Comparison of ENCODE assay signal across 19 cellular contexts in genomic region chr2:207584952-207585351, GRCh38.
"Had no signal": no experiment of that assay in that cellular context is flagged by ENCODE, and none has a peak within 500 bp of the region (broad histone marks: within the 10 kb centered on the region; RNA-seq: fewer than 3 reads in every experiment).

No MANE protein-coding gene starts in this region.

- H3K27ac Mint-ChIP-seq: activated naive CD4-positive, alpha-beta T cell treated with anti-CD3 and anti-CD28 coated beads, Interleukin-2, amount 10 ng/mL, durations not matched to agents 7 days and 5 days; activated naive CD8-positive, alpha-beta T cell treated with anti-CD3 and anti-CD28 coated beads, Interleukin-2, amount 50 U/mL, for 24 hours had no signal

- DNase-seq: activated CD4-positive, CD25-positive, alpha-beta regulatory T cell treated with anti-CD3 and anti-CD28 coated beads, Interleukin-2, amount 50 U/mL, for 72 hours; activated effector memory CD4-positive, alpha-beta T cell treated with anti-CD3 and anti-CD28 coated beads, Interleukin-2, amount 50 U/mL, for 16 hours; activated naive CD4-positive, alpha-beta T cell treated with anti-CD3 and anti-CD28 coated beads, Interleukin-2, amount 10 ng/mL, durations not matched to agents 7 days and 5 days; activated naive CD8-positive, alpha-beta T cell treated with anti-CD3 and anti-CD28 coated beads, Interleukin-2, amount 50 U/mL, for 24 hours; activated T-cell treated with anti-CD3 and anti-CD28 coated beads, Interleukin-2, amount 50 U/mL, for 4 hours; dermis blood vessel endothelial cell; effector memory CD4-positive, alpha-beta T cell; foreskin melanocyte; hypothalamus; mesenchymal stem cell; ovary; SK-N-SH; stimulated activated CD4-positive, alpha-beta T cell treated with anti-CD3 and anti-CD28 coated beads, Interleukin-12 subunit alpha, Interleukin-12 subunit beta, amount 100 ng/mL, for 4 hours; stimulated activated CD4-positive, alpha-beta T cell treated with anti-CD3 and anti-CD28 coated beads, Interleukin-4, amount 100 ng/mL, for 4 hours; stimulated activated naive CD8-positive, alpha-beta T cell treated with anti-CD3 and anti-CD28 coated beads, Interleukin-15, amount 100 ng/mL, for 72 hours; tibial artery; WERI-Rb-1 had no signal

- H3K9me3 Mint-ChIP-seq: activated naive CD4-positive, alpha-beta T cell treated with anti-CD3 and anti-CD28 coated beads, Interleukin-2, amount 10 ng/mL, durations not matched to agents 7 days and 5 days; activated T-cell treated with anti-CD3 and anti-CD28 coated beads, Interleukin-2, amount 50 U/mL, for 4 hours had no signal

- H3K36me3 ChIP-seq: ovary, prostate gland had no signal

- H3K27ac ChIP-seq: ovary, tibial artery, WERI-Rb-1 had no signal

- H3K4me3 ChIP-seq: ovary, prostate gland, tibial artery had no signal

- ATAC-seq: activated naive CD8-positive, alpha-beta T cell treated with anti-CD3 and anti-CD28 coated beads, Interleukin-2, amount 50 U/mL, for 24 hours; activated T-cell treated with anti-CD3 and anti-CD28 coated beads, Interleukin-2, amount 50 U/mL, for 4 hours; esophagus mucosa; stimulated activated naive CD8-positive, alpha-beta T cell treated with anti-CD3 and anti-CD28 coated beads, Interleukin-15, amount 100 ng/mL, for 72 hours had no signal

- H3K4me1 Mint-ChIP-seq: activated naive CD4-positive, alpha-beta T cell treated with anti-CD3 and anti-CD28 coated beads, Interleukin-2, amount 10 ng/mL, durations not matched to agents 7 days and 5 days had no signal

- H3K9me3 ChIP-seq: ovary, prostate gland, SK-N-SH, tibial artery had no signal

- H3K27me3 ChIP-seq: ovary, tibial artery had no signal

- H3K27me3 Mint-ChIP-seq: activated naive CD4-positive, alpha-beta T cell treated with anti-CD3 and anti-CD28 coated beads, Interleukin-2, amount 10 ng/mL, durations not matched to agents 7 days and 5 days; activated naive CD8-positive, alpha-beta T cell treated with anti-CD3 and anti-CD28 coated beads, Interleukin-2, amount 50 U/mL, for 24 hours; stimulated activated naive CD8-positive, alpha-beta T cell treated with anti-CD3 and anti-CD28 coated beads, Interleukin-15, amount 100 ng/mL, for 72 hours had no signal

- H3K4me1 ChIP-seq: prostate gland had no signal

- H3K4me3 Mint-ChIP-seq: activated naive CD4-positive, alpha-beta T cell treated with anti-CD3 and anti-CD28 coated beads, Interleukin-2, amount 10 ng/mL, durations not matched to agents 7 days and 5 days; activated naive CD8-positive, alpha-beta T cell treated with anti-CD3 and anti-CD28 coated beads, Interleukin-2, amount 50 U/mL, for 24 hours; activated T-cell treated with anti-CD3 and anti-CD28 coated beads, Interleukin-2, amount 50 U/mL, for 4 hours; stimulated activated naive CD8-positive, alpha-beta T cell treated with anti-CD3 and anti-CD28 coated beads, Interleukin-15, amount 100 ng/mL, for 72 hours had no signal
